8 cellular contexts compared by ENCODE assay signal in genomic region chr13:57633141-57633949, GRCh38. TPM values are rescaled to one million over a fixed set of nuclear protein-coding genes. Genes with fewer than 3 reads are reported as not detected.
A peak's percentile ranks its signal among the peaks of the same experiment; 100 is the strongest.
DNase-seq lines count a peak whose midpoint lies in the region; ATAC-seq, FAIRE-seq and TF ChIP-seq lines count a peak whose summit lies in the region.

No MANE protein-coding gene starts in this region.

- H3K36me3 Mint-ChIP-seq in astrocyte (ENCODE audit: low read depth, unreplicated experiment) (no peaks in the 10 kb centered on the region), progenitor cell of endocrine pancreas (ENCODE audit: insufficient read depth) (peaks cover 6% of the 10 kb centered on the region)

- no peaks in the 10 kb centered on the region for H3K79me2 ChIP-seq in astrocyte (ENCODE audit: insufficient read depth, low read length)

- peaks cover 32% of the 10 kb centered on the region for H3K27me3 ChIP-seq in astrocyte (ENCODE audit: insufficient read depth, low read length)

- DNase-seq in ELF-1 (ENCODE audit: low read depth, low spot score) (peak; percentile 70), astrocyte (ENCODE audit: low read depth) (peak; percentile 29), hypothalamus (lab: John Stamatoyannopoulos, UW) (peak; percentile 40 to 89 (median 78)), progenitor cell of endocrine pancreas (ENCODE audit: low spot score, unreplicated experiment) (peak; percentile 52), GOT3 (lab: John Stamatoyannopoulos, UW) (no peak), NCI-H128 (lab: John Stamatoyannopoulos, UW; ENCODE audit: unreplicated experiment) (no peak)
- DNase-seq in activated effector memory CD4-positive, alpha-beta T cell treated with anti-CD3 and anti-CD28 coated beads, Interleukin-2, amount 50 U/mL, for 16 hours = no peak

- H2AFZ ChIP-seq in astrocyte (ENCODE audit: low read depth, low read length) = peak overlapping the region; percentile 82

- no peak overlapping the region for H3K9ac ChIP-seq in astrocyte (ENCODE audit: low read length)

- H3K4me2 ChIP-seq in astrocyte (ENCODE audit: low read length) = peak overlapping the region; percentile 94

- H3K27ac ChIP-seq in astrocyte (ENCODE audit: low read depth, low read length) = no peak overlapping the region

- no peaks in the 10 kb centered on the region for H3K36me3 ChIP-seq in astrocyte (ENCODE audit: insufficient read depth, low read length)

- peak overlapping the region; percentile 40 for H3K4me3 ChIP-seq in astrocyte (ENCODE audit: insufficient read depth, low read depth, low read length)

- H3K27ac Mint-ChIP-seq in astrocyte (ENCODE audit: unreplicated experiment) (no peak overlapping the region), progenitor cell of endocrine pancreas (peak overlapping the region; percentile 75)

- FAIRE-seq in astrocyte (lab: Jason Lieb, UNC) = no peak

- H3K4me1 Mint-ChIP-seq in astrocyte (ENCODE audit: low read depth, unreplicated experiment) = no peaks in the 10 kb centered on the region
- H3K4me1 Mint-ChIP-seq in progenitor cell of endocrine pancreas (ENCODE audit: low read depth) = peaks cover 28% of the 10 kb centered on the region

- H3K9me3 Mint-ChIP-seq in astrocyte (ENCODE audit: unreplicated experiment) (peaks cover 17% of the 10 kb centered on the region), progenitor cell of endocrine pancreas (ENCODE audit: low read depth) (no peaks in the 10 kb centered on the region)

- no peaks in the 10 kb centered on the region for H4K20me1 ChIP-seq in astrocyte (ENCODE audit: insufficient read depth, low read length)

- H3K4me3 Mint-ChIP-seq in astrocyte (ENCODE audit: unreplicated experiment) (peak overlapping the region; percentile 60), progenitor cell of endocrine pancreas (ENCODE audit: low read depth) (peak overlapping the region; percentile 85)

- ATAC-seq in GM18909 (IDR thresholded peaks at IDR 0.05; ENCODE audit: poor library complexity, unreplicated experiment) = no peak

- peaks cover 36% of the 10 kb centered on the region for H3K27me3 Mint-ChIP-seq in astrocyte (ENCODE audit: low read depth, unreplicated experiment)
- peaks cover 29% of the 10 kb centered on the region for H3K27me3 Mint-ChIP-seq in progenitor cell of endocrine pancreas

- H3K4me1 ChIP-seq in astrocyte (ENCODE audit: insufficient read depth, low read length) = peaks cover 20% of the 10 kb centered on the region

- TF ChIP-seq CTCF in astrocyte (IDR thresholded peaks at IDR 0.05; ENCODE audit: insufficient read depth, low read depth, low read length) (peak; percentile 33), progenitor cell of endocrine pancreas (IDR thresholded peaks at IDR 0.05; ENCODE audit: unreplicated experiment) (peak; percentile 64)

- peaks cover 9% of the 10 kb centered on the region for H3K9me3 ChIP-seq in astrocyte (ENCODE audit: insufficient read depth, low read depth, low read length)

RNA-seq across cellular contexts. Expression of gene PCDH17, which starts 1.8 kb away (rescaled TPM):
- total RNA-seq in astrocyte = 0.70 and 2.1 TPM in 2 replicates
- 17.5 and 18.9 TPM in 2 replicates for total RNA-seq in progenitor cell of endocrine pancreas

Comparison
In these comparisons a context has a peak if more than half of its experiments do, and no peak if none do; other contexts are left out.
1. DNase-seq: peak in ELF-1 (single experiment), astrocyte (single experiment), hypothalamus (51 of 51) and progenitor cell of endocrine pancreas (single experiment); none in activated effector memory CD4-positive, alpha-beta T cell treated with anti-CD3 and anti-CD28 coated beads, Interleukin-2, amount 50 U/mL, for 16 hours (single experiment), GOT3 (single experiment) and NCI-H128 (single experiment).